Comparison of ENCODE assay signal across 8 cellular contexts in genomic region chr15:43791993-43792760, GRCh38. TPM values are rescaled to one million over a fixed set of nuclear protein-coding genes. Genes with fewer than 3 reads are reported as not detected.
DNase-seq lines count a peak whose midpoint lies in the region; ATAC-seq, FAIRE-seq and TF ChIP-seq lines count a peak whose summit lies in the region.

Gene SERF2 (plus strand): TSS chr15:43792320. CDS start chr15:43792377, 57 bp downstream.

- H3K27me3 ChIP-seq in pancreas (no peaks in the 10 kb centered on the region), tibial artery (no peaks in the 10 kb centered on the region)

- no peaks in the 10 kb centered on the region for H3K9me3 ChIP-seq in pancreas
- no peaks in the 10 kb centered on the region for H3K9me3 ChIP-seq in tibial artery

- TF ChIP-seq POLR2A in GM10847 (IDR thresholded peaks at IDR 0.05; ENCODE audit: extremely low read depth, insufficient read length) = peak; percentile 90

- FAIRE-seq in pancreas (lab: Jason Lieb, UNC) = peak; percentile 67

- H3K4me3 ChIP-seq in pancreas (peak within 1 kb of the TSS; percentile 73 to 95 (median 87)), tibial artery (peak within 1 kb of the TSS; percentile 97 to 98)

- peak within 1 kb of the TSS; percentile 79 to 99 (median 96) for H3K27ac ChIP-seq in pancreas
- H3K27ac ChIP-seq in tibial artery = peak within 1 kb of the TSS; percentile 99 to 100

- peak; percentile 89 for ATAC-seq in HG02678 (IDR thresholded peaks at IDR 0.05; ENCODE audit: unreplicated experiment)
- ATAC-seq in Right ventricle myocardium inferior = peak; percentile 97
- ATAC-seq in pancreas = peak; percentile 91 to 95 (median 92)

- intact Hi-C loops in Right ventricle myocardium inferior (cut with DNase I) (loop anchor here (5.0 kb wide), 1 partner anchor 400 kb away; no protein-coding TSS in a partner anchor), pancreas (cut with DNase I) (no loop called here), tibial artery (cut with DNase I; ENCODE audit: low total_unique reads) (no loop called here)

- DNase-seq in NCI-H1417 (lab: John Stamatoyannopoulos, UW) (peak; percentile 95 to 98 (median 95)), SW 1271 (lab: John Stamatoyannopoulos, UW) (peak; percentile 93 to 95), Right ventricle myocardium inferior (ENCODE audit: missing footprints) (peak; percentile 100), pancreas (peak; percentile 99 to 100 (median 100)), tibial artery (peak; percentile 100)
- peak; percentile 100 for DNase-seq in activated naive CD8-positive, alpha-beta T cell treated with anti-CD3 and anti-CD28 coated beads, Interleukin-2, amount 50 U/mL, for 16 hours (ENCODE audit: low read depth, low spot score)

- TF ChIP-seq CTCF in pancreas (IDR thresholded peaks at IDR 0.05) = no peak
- no peak for TF ChIP-seq CTCF in tibial artery (IDR thresholded peaks at IDR 0.05)

- 0% methylated on average over 60 to 66 of the region's 66 CpGs for WGBS in pancreas, 2 donors

- H3K4me1 ChIP-seq in pancreas (peaks cover 20 to 23% (median 20%) of the 10 kb centered on the region in 3 donors), tibial artery (peaks cover 0 to 44% (median 32%) of the 10 kb centered on the region in 4 donors)

- H3K36me3 ChIP-seq in pancreas = peaks cover 5 to 23% (median 7%) of the 10 kb centered on the region in 3 donors
- H3K36me3 ChIP-seq in tibial artery = peaks cover 24 to 34% (median 25%) of the 10 kb centered on the region in 3 donors

RNA-seq across cellular contexts. Expression of gene SERF2, which starts in this region (rescaled TPM):
- 1,102 TPM for total RNA-seq in Right ventricle myocardium inferior
- total RNA-seq in pancreas = 100 to 1,000 TPM; 245 to 540 (median 381) TPM
- polyA plus RNA-seq in pancreas = 1,000 to 10,000 TPM in 1 of 2 donors, 100 to 1,000 TPM in 1; 943 to 1,722 TPM

Comparison
In these comparisons a context has a peak if more than half of its experiments do, and no peak if none do; other contexts are left out.
1. Peak in every context shown above with its lines: DNase-seq, ATAC-seq, H3K4me3 ChIP-seq and H3K27ac ChIP-seq.